In the genomic region with DNA sequence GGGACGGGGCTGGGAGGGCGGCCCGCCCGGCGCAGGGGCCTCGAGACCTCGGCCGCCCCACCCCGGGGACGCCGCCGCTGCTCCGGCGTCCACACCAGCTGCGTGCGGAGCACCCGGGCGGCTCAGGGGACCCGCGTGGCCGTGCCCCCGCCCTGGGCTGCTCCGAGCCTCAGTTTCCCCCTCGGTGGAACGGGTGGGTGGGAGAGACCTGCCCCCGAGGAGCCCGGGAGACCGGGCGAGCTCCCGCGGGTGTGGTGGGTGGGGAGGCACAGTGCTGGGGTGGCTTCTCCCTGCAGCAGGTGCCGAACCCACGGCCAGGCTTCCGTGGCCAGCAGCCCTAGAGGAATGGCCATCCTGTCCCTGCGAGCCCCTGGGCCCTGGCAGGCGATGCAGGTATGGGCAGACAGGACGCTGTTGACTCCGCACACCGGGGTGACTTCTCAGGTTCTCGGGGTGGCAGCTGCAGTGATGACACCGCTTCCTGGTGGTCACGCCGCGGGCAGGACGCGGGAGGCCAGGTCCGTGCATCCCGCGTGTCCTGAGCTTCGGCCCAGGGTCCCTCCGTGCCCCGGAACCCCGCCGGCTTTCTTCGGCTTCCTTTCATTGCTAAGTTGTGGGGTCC, we compare ENCODE assay signal across 8 cellular contexts. TPM values are rescaled to one million over a fixed set of nuclear protein-coding genes. Genes with fewer than 3 reads are reported as not detected.
DNase-seq lines count a peak whose midpoint lies in the region; FAIRE-seq and TF ChIP-seq lines count a peak whose summit lies in the region.

No MANE protein-coding gene starts in this region.

- no peak overlapping the region for H3K27ac ChIP-seq in astrocyte (ENCODE audit: low read depth, low read length)
- no peak overlapping the region for H3K27ac ChIP-seq in liver (ENCODE audit: low read depth in 1 of 2, low read length in 2 of 2)
- no peak overlapping the region for H3K27ac ChIP-seq in thyroid gland

- H3K9ac ChIP-seq in astrocyte (ENCODE audit: low read length), result peak overlapping the region; percentile 73
- no peak overlapping the region for H3K9ac ChIP-seq in liver (ENCODE audit: low read depth in 1 of 2, low read length in 2 of 2)

- H3K4me2 ChIP-seq in astrocyte (ENCODE audit: low read length), result peak overlapping the region; percentile 83

- H3K27ac Mint-ChIP-seq in activated T-cell treated with anti-CD3 and anti-CD28 coated beads, Interleukin-2, amount 50 U/mL, for 24 hours, result peak overlapping the region; percentile 18
- no peak overlapping the region for H3K27ac Mint-ChIP-seq in astrocyte (ENCODE audit: unreplicated experiment)

- H3K9me3 Mint-ChIP-seq in activated T-cell treated with anti-CD3 and anti-CD28 coated beads, Interleukin-2, amount 50 U/mL, for 24 hours, result no peaks in the 10 kb centered on the region
- H3K9me3 Mint-ChIP-seq in astrocyte (ENCODE audit: unreplicated experiment), result no peaks in the 10 kb centered on the region

- no peaks in the 10 kb centered on the region for H3K9me3 ChIP-seq in astrocyte (ENCODE audit: insufficient read depth, low read depth, low read length)
- H3K9me3 ChIP-seq in liver (ENCODE audit: control insufficient read depth in 4 of 4, low read length in 3 of 4), result no peaks in the 10 kb centered on the region
- H3K9me3 ChIP-seq in thyroid gland, result no peaks in the 10 kb centered on the region

- peak overlapping the region; percentile 26 for H2AFZ ChIP-seq in astrocyte (ENCODE audit: low read depth, low read length)

- H3K36me3 ChIP-seq in astrocyte (ENCODE audit: insufficient read depth, low read length), result no peaks in the 10 kb centered on the region
- no peaks in the 10 kb centered on the region for H3K36me3 ChIP-seq in liver (ENCODE audit: control insufficient read depth in 4 of 4, insufficient read depth in 3 of 4, low read depth in 1 of 4, low read length in 3 of 4)
- no peaks in the 10 kb centered on the region for H3K36me3 ChIP-seq in thyroid gland

- intact Hi-C loops in thyroid gland (cut with DNase I), result no loop called here

- H3K79me2 ChIP-seq in astrocyte (ENCODE audit: insufficient read depth, low read length), result peaks cover 35% of the 10 kb centered on the region

- H3K27me3 ChIP-seq in astrocyte (ENCODE audit: insufficient read depth, low read length) (no peaks in the 10 kb centered on the region), liver (ENCODE audit: control insufficient read depth in 4 of 4, insufficient read depth in 4 of 4, low read length in 3 of 4) (no peaks in the 10 kb centered on the region), thyroid gland (no peaks in the 10 kb centered on the region)

- peak overlapping the region; percentile 75 for H3K4me3 Mint-ChIP-seq in activated T-cell treated with anti-CD3 and anti-CD28 coated beads, Interleukin-2, amount 50 U/mL, for 24 hours
- H3K4me3 Mint-ChIP-seq in astrocyte (ENCODE audit: unreplicated experiment), result peak overlapping the region; percentile 86

- peaks cover 11% of the 10 kb centered on the region for H3K4me1 ChIP-seq in astrocyte (ENCODE audit: insufficient read depth, low read length)
- H3K4me1 ChIP-seq in liver (ENCODE audit: control insufficient read depth in 4 of 4, insufficient read depth in 4 of 4, low read length in 3 of 4), result peaks cover 7 to 16% (median 9%) of the 10 kb centered on the region in 4 donors
- peaks cover 8 to 18% of the 10 kb centered on the region in 2 donors for H3K4me1 ChIP-seq in thyroid gland

- no peak for DNase-seq in activated T-cell treated with anti-CD3 and anti-CD28 coated beads, Interleukin-2, amount 50 U/mL, for 24 hours
- no peak for DNase-seq in activated T-cell treated with anti-CD3 and anti-CD28 coated beads, Interleukin-2, amount 50 U/mL, for 1 hour
- DNase-seq in astrocyte (ENCODE audit: low read depth) (no peak), thyroid gland (no peak), GM10266 (ENCODE audit: extremely low spot score) (no peak), NCI-H2081 treated with DMSO at 0.1 percent for 48 hours (lab: John Stamatoyannopoulos, UW) (no peak), NCI-H82 (lab: John Stamatoyannopoulos, UW) (no peak)

- WGBS in liver, result 29% methylated on average over 55 of the region's 55 CpGs
- 41% methylated on average over 18 of the region's 55 CpGs; no CpG with 5 or more reads in 1 of the 2 donors for WGBS in thyroid gland, 2 donors

- TF ChIP-seq RAD21 in liver (IDR thresholded peaks at IDR 0.05), result no peak

- TF ChIP-seq POLR2A in thyroid gland (IDR thresholded peaks at IDR 0.05), result no peak

- peaks cover 29% of the 10 kb centered on the region for H3K27me3 Mint-ChIP-seq in activated T-cell treated with anti-CD3 and anti-CD28 coated beads, Interleukin-2, amount 50 U/mL, for 24 hours
- H3K27me3 Mint-ChIP-seq in astrocyte (ENCODE audit: low read depth, unreplicated experiment), result peaks cover 13% of the 10 kb centered on the region

- H4K20me1 ChIP-seq in astrocyte (ENCODE audit: insufficient read depth, low read length), result peaks cover 34% of the 10 kb centered on the region

- peaks cover 12% of the 10 kb centered on the region for H3K4me1 Mint-ChIP-seq in activated T-cell treated with anti-CD3 and anti-CD28 coated beads, Interleukin-2, amount 50 U/mL, for 24 hours (ENCODE audit: low read depth)
- H3K4me1 Mint-ChIP-seq in astrocyte (ENCODE audit: low read depth, unreplicated experiment), result no peaks in the 10 kb centered on the region

- H3K4me3 ChIP-seq in astrocyte (ENCODE audit: insufficient read depth, low read depth, low read length) (peak overlapping the region; percentile 59), liver (ENCODE audit: low read depth in 1 of 3, low read length in 3 of 3) (peak overlapping the region in 2 of 3 donors; percentile 54 to 76), thyroid gland (replicated peaks in 1 of 3) (peak overlapping the region in 2 of 3 donors; percentile 30 to 46)

- FAIRE-seq in astrocyte (lab: Jason Lieb, UNC), result no peak

- TF ChIP-seq CTCF in astrocyte (IDR thresholded peaks at IDR 0.05; ENCODE audit: insufficient read depth, low read depth, low read length), result no peak
- no peak for TF ChIP-seq CTCF in liver (IDR thresholded peaks at IDR 0.05; ENCODE audit: low read depth, low read length, missing input control)
- TF ChIP-seq CTCF in thyroid gland (IDR thresholded peaks at IDR 0.05), result no peak
- TF ChIP-seq CTCF in GM10266 (IDR thresholded peaks at IDR 0.05; ENCODE audit: control insufficient read depth, insufficient read depth, low read depth, missing control alignments), result no peak

- H3K36me3 Mint-ChIP-seq in activated T-cell treated with anti-CD3 and anti-CD28 coated beads, Interleukin-2, amount 50 U/mL, for 24 hours (ENCODE audit: low read depth), result peaks cover 2% of the 10 kb centered on the region
- peaks cover 2% of the 10 kb centered on the region for H3K36me3 Mint-ChIP-seq in astrocyte (ENCODE audit: low read depth, unreplicated experiment)

TF ChIP-seq in liver, 16 proteins besides CTCF, POLR2A, EP300 and RAD21 (continues in another document):
- TF ChIP-seq HNF4A (conservative IDR thresholded peaks at IDR 0.05) (no peak), RXRA (IDR thresholded peaks at IDR 0.05) (no peak), JUND (IDR thresholded peaks at IDR 0.05) (no peak), HNF4G (IDR thresholded peaks at IDR 0.05) (no peak), EGR1 (IDR thresholded peaks at IDR 0.05; ENCODE audit: low read depth in 2 of 2) (no peak), SP1 (IDR thresholded peaks at IDR 0.05) (no peak), FOXA1 (IDR thresholded peaks at IDR 0.05) (no peak), YY1 (IDR thresholded peaks at IDR 0.05) (no peak), TAF1 (conservative IDR thresholded peaks at IDR 0.05) (no peak), GABPA (IDR thresholded peaks at IDR 0.05 in 1 of 2, conservative IDR thresholded peaks at IDR 0.05 in 1 of 2) (no peak)
- TF ChIP-seq, protein P1, sequence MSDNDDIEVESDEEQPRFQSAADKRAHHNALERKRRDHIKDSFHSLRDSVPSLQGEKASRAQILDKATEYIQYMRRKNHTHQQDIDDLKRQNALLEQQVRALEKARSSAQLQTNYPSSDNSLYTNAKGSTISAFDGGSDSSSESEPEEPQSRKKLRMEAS (IDR thresholded peaks at IDR 0.05), result no peak
- TF ChIP-seq, protein P2, sequence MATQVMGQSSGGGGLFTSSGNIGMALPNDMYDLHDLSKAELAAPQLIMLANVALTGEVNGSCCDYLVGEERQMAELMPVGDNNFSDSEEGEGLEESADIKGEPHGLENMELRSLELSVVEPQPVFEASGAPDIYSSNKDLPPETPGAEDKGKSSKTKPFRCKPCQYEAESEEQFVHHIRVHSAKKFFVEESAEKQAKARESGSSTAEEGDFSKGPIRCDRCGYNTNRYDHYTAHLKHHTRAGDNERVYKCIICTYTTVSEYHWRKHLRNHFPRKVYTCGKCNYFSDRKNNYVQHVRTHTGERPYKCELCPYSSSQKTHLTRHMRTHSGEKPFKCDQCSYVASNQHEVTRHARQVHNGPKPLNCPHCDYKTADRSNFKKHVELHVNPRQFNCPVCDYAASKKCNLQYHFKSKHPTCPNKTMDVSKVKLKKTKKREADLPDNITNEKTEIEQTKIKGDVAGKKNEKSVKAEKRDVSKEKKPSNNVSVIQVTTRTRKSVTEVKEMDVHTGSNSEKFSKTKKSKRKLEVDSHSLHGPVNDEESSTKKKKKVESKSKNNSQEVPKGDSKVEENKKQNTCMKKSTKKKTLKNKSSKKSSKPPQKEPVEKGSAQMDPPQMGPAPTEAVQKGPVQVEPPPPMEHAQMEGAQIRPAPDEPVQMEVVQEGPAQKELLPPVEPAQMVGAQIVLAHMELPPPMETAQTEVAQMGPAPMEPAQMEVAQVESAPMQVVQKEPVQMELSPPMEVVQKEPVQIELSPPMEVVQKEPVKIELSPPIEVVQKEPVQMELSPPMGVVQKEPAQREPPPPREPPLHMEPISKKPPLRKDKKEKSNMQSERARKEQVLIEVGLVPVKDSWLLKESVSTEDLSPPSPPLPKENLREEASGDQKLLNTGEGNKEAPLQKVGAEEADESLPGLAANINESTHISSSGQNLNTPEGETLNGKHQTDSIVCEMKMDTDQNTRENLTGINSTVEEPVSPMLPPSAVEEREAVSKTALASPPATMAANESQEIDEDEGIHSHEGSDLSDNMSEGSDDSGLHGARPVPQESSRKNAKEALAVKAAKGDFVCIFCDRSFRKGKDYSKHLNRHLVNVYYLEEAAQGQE (IDR thresholded peaks at IDR 0.05), result no peak
- TF ChIP-seq, protein P3, sequence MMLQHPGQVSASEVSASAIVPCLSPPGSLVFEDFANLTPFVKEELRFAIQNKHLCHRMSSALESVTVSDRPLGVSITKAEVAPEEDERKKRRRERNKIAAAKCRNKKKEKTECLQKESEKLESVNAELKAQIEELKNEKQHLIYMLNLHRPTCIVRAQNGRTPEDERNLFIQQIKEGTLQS (IDR thresholded peaks at IDR 0.05), result no peak

RNA-seq across cellular contexts. Expression of a gene that starts 0.7 kb away (rescaled TPM):
- total RNA-seq in astrocyte, result 70.7 and 78.8 TPM in 2 replicates
- 10 to 100 TPM; 20.0 to 47.4 TPM for total RNA-seq in liver
- 10 to 100 TPM; 23.9 to 32.9 TPM for polyA plus RNA-seq in liver
- total RNA-seq in thyroid gland, result 10 to 100 TPM; 45.0 to 80.9 (median 72.1) TPM

RNA-seq across cellular contexts. Expression of a gene that starts 26.1 kb away (rescaled TPM):
- total RNA-seq in astrocyte, result 360 and 459 TPM in 2 replicates
- total RNA-seq in liver, result under 1 TPM; 0.25 to 0.89 TPM
- under 1 TPM in 1 of 2 donors, not detected in 1; 0.17 TPM for polyA plus RNA-seq in liver
- 1 to 10 TPM in 1 of 4 donors, under 1 TPM in 3; 0.33 to 2.4 (median 0.68) TPM for total RNA-seq in thyroid gland

RNA-seq across cellular contexts. Expression of a gene that starts 30.6 kb away (rescaled TPM):
- total RNA-seq in astrocyte, result 8.4 and 9.2 TPM in 2 replicates
- total RNA-seq in liver, result 1 to 10 TPM in 1 of 2 donors, under 1 TPM in 1; 0.19 to 3.3 TPM
- under 1 TPM; 0.24 to 0.37 TPM for polyA plus RNA-seq in liver
- total RNA-seq in thyroid gland, result 10 to 100 TPM in 2 of 4 donors, 1 to 10 TPM in 2; 7.7 to 16.2 (median 11.4) TPM

Comparison
In these comparisons a context has a peak if more than half of its experiments do, and no peak if none do; other contexts are left out.
1. RNA of a gene that starts 26.1 kb away (total RNA-seq): 360 to 459 TPM in astrocyte; 0.25 to 0.89 TPM in liver and 0.33 to 2.4 TPM in thyroid gland; every median in the first group is over 100 times any median in the second.
2. Peak in every context shown above with its lines, with median percentiles within 50 percentile points of each other: H3K4me3 ChIP-seq.